Comparison of ENCODE assay signal across 26 cellular contexts in genomic region chr6:44732243-44732642, GRCh38.
"Had no signal": no experiment of that assay in that cellular context is flagged by ENCODE, and none has a peak within 500 bp of the region (broad histone marks: within the 10 kb centered on the region; RNA-seq: fewer than 3 reads in every experiment).

No MANE protein-coding gene starts in this region.

- H3K4me1 Mint-ChIP-seq: immature natural killer cell had no signal

- H3K36me3 ChIP-seq: gastroesophageal sphincter, left ventricle myocardium inferior, lower lobe of right lung, pancreas, right lobe of liver, suprapubic skin, thyroid gland, uterus had no signal

- H3K27ac Mint-ChIP-seq: immature natural killer cell; memory B cell; natural killer cell treated with Interleukin-12 subunit alpha and Interleukin-12 subunit beta and Interleukin-15 and Interleukin-18, amount 100 ng/mL, for 72 hours; progenitor cell of endocrine pancreas; stimulated activated effector memory CD8-positive, alpha-beta T cell treated with anti-CD3 and anti-CD28 coated beads, Interleukin-12 subunit alpha, Interleukin-12 subunit beta, amount 100 ng/mL, for 72 hours; type B pancreatic cell had no signal

- H3K9me3 Mint-ChIP-seq: immature natural killer cell; memory B cell; natural killer cell treated with Interleukin-12 subunit alpha and Interleukin-12 subunit beta and Interleukin-15 and Interleukin-18, amount 100 ng/mL, for 72 hours; stimulated activated effector memory CD8-positive, alpha-beta T cell treated with anti-CD3 and anti-CD28 coated beads, Interleukin-12 subunit alpha, Interleukin-12 subunit beta, amount 100 ng/mL, for 72 hours; type B pancreatic cell had no signal

- ATAC-seq: esophagus mucosa; gastroesophageal sphincter; left cardiac atrium; lower lobe of right lung; natural killer cell treated with Interleukin-12 subunit alpha and Interleukin-12 subunit beta and Interleukin-15 and Interleukin-18, amount 100 ng/mL, for 72 hours; pancreas; right lobe of liver; stimulated activated effector memory CD8-positive, alpha-beta T cell treated with anti-CD3 and anti-CD28 coated beads, Interleukin-12 subunit alpha, Interleukin-12 subunit beta, amount 100 ng/mL, for 72 hours; stimulated activated naive CD8-positive, alpha-beta T cell treated with anti-CD3 and anti-CD28 coated beads, Interleukin-15, Interleukin-2, amounts not matched to agents 100 U/mL and 50 U/mL, for 24 hours had no signal

- H3K36me3 Mint-ChIP-seq: immature natural killer cell; memory B cell; natural killer cell treated with Interleukin-12 subunit alpha and Interleukin-12 subunit beta and Interleukin-15 and Interleukin-18, amount 100 ng/mL, for 72 hours; stimulated activated effector memory CD8-positive, alpha-beta T cell treated with anti-CD3 and anti-CD28 coated beads, Interleukin-12 subunit alpha, Interleukin-12 subunit beta, amount 100 ng/mL, for 72 hours; type B pancreatic cell had no signal

- H3K27ac ChIP-seq: dorsolateral prefrontal cortex, gastroesophageal sphincter, left ventricle myocardium inferior, lower lobe of right lung, pancreas, right lobe of liver, suprapubic skin, thyroid gland, uterus had no signal

- H3K27me3 Mint-ChIP-seq: natural killer cell treated with Interleukin-12 subunit alpha and Interleukin-12 subunit beta and Interleukin-15 and Interleukin-18, amount 100 ng/mL, for 72 hours; type B pancreatic cell had no signal

- H3K4me1 ChIP-seq: gastroesophageal sphincter, pancreas, right lobe of liver, suprapubic skin, uterus had no signal

- H3K27me3 ChIP-seq: gastroesophageal sphincter, pancreas, right lobe of liver, suprapubic skin, thyroid gland, uterus had no signal

- DNase-seq: cortex of kidney; dorsolateral prefrontal cortex; effector memory CD4-positive, alpha-beta T cell; glutamatergic neuron; immature natural killer cell; kidney; left cardiac atrium; left ventricle myocardium inferior; lower lobe of right lung; midbrain; occipital lobe; pancreas; right lobe of liver; stimulated activated CD4-positive, alpha-beta T cell treated with anti-CD3 and anti-CD28 coated beads, Interleukin-4, amount 100 ng/mL, for 1 hour; stimulated activated CD8-positive, alpha-beta memory T cell treated with anti-CD3 and anti-CD28 coated beads, Interleukin-4, amount 100 ng/mL, for 48 hours; stimulated activated naive CD8-positive, alpha-beta T cell treated with anti-CD3 and anti-CD28 coated beads, Interleukin-15, Interleukin-2, amounts not matched to agents 100 U/mL and 50 U/mL, for 24 hours; thyroid gland; uterus had no signal

- H3K9me3 ChIP-seq: gastroesophageal sphincter, left ventricle myocardium inferior, lower lobe of right lung, pancreas, right lobe of liver, suprapubic skin, thyroid gland, uterus had no signal

- H3K4me3 ChIP-seq: dorsolateral prefrontal cortex, gastroesophageal sphincter, left ventricle myocardium inferior, lower lobe of right lung, pancreas, right lobe of liver, suprapubic skin, thyroid gland, uterus had no signal

- H3K4me3 Mint-ChIP-seq: immature natural killer cell; memory B cell; natural killer cell treated with Interleukin-12 subunit alpha and Interleukin-12 subunit beta and Interleukin-15 and Interleukin-18, amount 100 ng/mL, for 72 hours; stimulated activated effector memory CD8-positive, alpha-beta T cell treated with anti-CD3 and anti-CD28 coated beads, Interleukin-12 subunit alpha, Interleukin-12 subunit beta, amount 100 ng/mL, for 72 hours; type B pancreatic cell had no signal
